Comparison of ENCODE assay signal across 8 cellular contexts in the genomic region with DNA sequence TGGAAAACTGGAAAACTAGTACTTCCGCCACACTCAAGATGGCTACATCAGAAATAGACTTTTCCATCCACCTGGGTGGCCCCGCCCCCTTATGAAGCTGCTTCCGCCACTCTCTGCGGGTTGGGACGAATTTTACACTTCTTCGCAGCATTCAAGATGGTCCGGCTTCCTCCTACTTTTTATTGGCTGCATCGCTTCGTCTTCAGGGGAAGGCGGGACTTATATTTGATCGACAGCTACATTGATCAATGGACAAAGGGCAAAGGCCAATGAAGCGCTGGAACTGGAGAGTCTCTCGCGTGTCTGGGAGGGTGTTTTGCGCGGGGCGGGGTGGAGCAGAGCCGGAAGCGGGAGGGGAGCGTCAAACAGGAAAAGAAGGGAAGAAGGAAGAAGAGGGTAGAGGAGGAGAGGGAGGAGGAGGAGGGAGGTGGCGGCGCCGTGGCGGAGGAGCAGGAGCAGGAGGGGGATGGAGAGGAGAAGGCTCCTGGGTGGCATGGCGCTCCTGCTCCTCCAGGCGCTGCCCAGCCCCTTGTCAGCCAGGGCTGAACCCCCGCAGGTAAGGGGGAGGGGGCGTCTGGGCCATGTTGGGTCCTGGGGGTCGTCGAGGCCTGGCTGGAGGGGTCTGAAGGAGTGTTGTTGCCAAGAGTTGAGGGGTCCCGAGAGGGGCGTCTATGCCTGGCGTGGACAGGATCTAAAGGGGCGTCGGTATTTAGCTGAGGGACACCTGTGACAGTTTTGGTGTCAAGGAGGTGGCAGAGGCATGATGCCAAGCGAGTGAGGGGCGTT. TPM values are rescaled to one million over a fixed set of nuclear protein-coding genes. Genes with fewer than 3 reads are reported as not detected.
DNase-seq lines count a peak whose midpoint lies in the region; ATAC-seq and TF ChIP-seq lines count a peak whose summit lies in the region.

Gene WBP1L, plus strand, starts transcription at position 361 of the 786 bp plus-strand sequence. Its CDS starts 106 bp downstream, at position 467.

- peak; percentile 98 for ATAC-seq in GM19372 (IDR thresholded peaks at IDR 0.05; ENCODE audit: low read depth, unreplicated experiment)
- ATAC-seq in HG03558 (IDR thresholded peaks at IDR 0.05; ENCODE audit: extremely low read depth, unreplicated experiment), result peak; percentile 94
- peak; percentile 93 for ATAC-seq in left lobe of liver

- H3K27ac Mint-ChIP-seq in dendritic cell treated with granulocyte-macrophage colony-stimulating factor and Interleukin-4, amounts not matched to agents 40 ng/mL and 50 ng/mL, for 4 days, result peak within 1 kb of the TSS; percentile 98

- TF ChIP-seq CTCF in C4-2B (conservative IDR thresholded peaks at IDR 0.05), result no peak

- peaks cover 9% of the 10 kb centered on the region for H3K9me3 Mint-ChIP-seq in dendritic cell treated with granulocyte-macrophage colony-stimulating factor and Interleukin-4, amounts not matched to agents 40 ng/mL and 50 ng/mL, for 4 days

- H3K4me3 Mint-ChIP-seq in dendritic cell treated with granulocyte-macrophage colony-stimulating factor and Interleukin-4, amounts not matched to agents 40 ng/mL and 50 ng/mL, for 4 days, result peak within 1 kb of the TSS; percentile 95

- H3K4me1 Mint-ChIP-seq in dendritic cell treated with granulocyte-macrophage colony-stimulating factor and Interleukin-4, amounts not matched to agents 40 ng/mL and 50 ng/mL, for 4 days (ENCODE audit: low read depth), result peaks cover 55% of the 10 kb centered on the region

- peak; percentile 97 for DNase-seq in NCI-H748 treated with DMSO at 0.1 percent for 48 hours (lab: John Stamatoyannopoulos, UW)
- peak; percentile 83 to 96 for DNase-seq in activated CD4-positive, alpha-beta T cell treated with anti-CD3 and anti-CD28 coated beads, Interleukin-2, amount 50 U/mL, for 24 hours (ENCODE audit: low read depth in 1 of 2, low spot score in 1 of 2)
- DNase-seq in left lobe of liver (ENCODE audit: low spot score), result peak; percentile 96
- peak; percentile 94 for DNase-seq in stimulated activated CD4-positive, alpha-beta T cell treated with anti-CD3 and anti-CD28 coated beads, Interleukin-2, amount 100 ng/mL, for 4 hours (ENCODE audit: low read depth)

- peaks cover 44% of the 10 kb centered on the region for H3K36me3 Mint-ChIP-seq in dendritic cell treated with granulocyte-macrophage colony-stimulating factor and Interleukin-4, amounts not matched to agents 40 ng/mL and 50 ng/mL, for 4 days (ENCODE audit: low read depth)

- peak within 1 kb of the TSS; percentile 77 for H3K27ac ChIP-seq in C4-2B

- intact Hi-C loops in dendritic cell treated with granulocyte-macrophage colony-stimulating factor and Interleukin-4, amounts not matched to agents 40 ng/mL and 50 ng/mL, for 4 days (cut with micrococcal nuclease), result loop anchor here (5.0 kb wide), 1 partner anchor 74 kb away; no protein-coding TSS in a partner anchor

- peaks cover 2% of the 10 kb centered on the region for H3K27me3 Mint-ChIP-seq in dendritic cell treated with granulocyte-macrophage colony-stimulating factor and Interleukin-4, amounts not matched to agents 40 ng/mL and 50 ng/mL, for 4 days

RNA-seq across cellular contexts. Expression of gene WBP1L, which starts in this region (rescaled TPM):
- total RNA-seq in left lobe of liver, result 33.0 TPM

Comparison
In these comparisons a context has a peak if more than half of its experiments do, and no peak if none do; other contexts are left out.
1. Peak in every context shown above with its lines: DNase-seq, ATAC-seq and H3K27ac ChIP-seq.